ENCODE assay signal across 28 cellular contexts in genomic region chr15:42687740-42688139, GRCh38.
"Had no signal": no experiment of that assay in that cellular context is flagged by ENCODE, and none has a peak within 500 bp of the region (broad histone marks: within the 10 kb centered on the region; RNA-seq: fewer than 3 reads in every experiment).

No MANE protein-coding gene starts in this region.

- H3K4me1 ChIP-seq: adrenal gland, body of pancreas had no signal

- H3K36me3 ChIP-seq: adrenal gland had no signal

- H3K27me3 ChIP-seq: adrenal gland, body of pancreas, esophagus squamous epithelium had no signal

- H3K27ac ChIP-seq: adrenal gland, body of pancreas, coronary artery, esophagus squamous epithelium, WERI-Rb-1 had no signal

- H3K9me3 ChIP-seq: adrenal gland, body of pancreas, esophagus squamous epithelium had no signal

- ATAC-seq: activated CD4-positive, alpha-beta T cell treated with anti-CD3 and anti-CD28 coated beads for 36 hours; activated CD8-positive, alpha-beta memory T cell treated with anti-CD3 and anti-CD28 coated beads, Interleukin-2, amount 10 ng/mL, durations not matched to agents 7 days and 5 days; activated CD8-positive, alpha-beta T cell treated with anti-CD3 and anti-CD28 coated beads, Interleukin-2, amount 10 ng/mL, durations not matched to agents 7 days and 5 days; activated naive CD8-positive, alpha-beta T cell treated with anti-CD3 and anti-CD28 coated beads, Interleukin-2, amount 50 U/mL, for 24 hours; body of pancreas; effector memory CD8-positive, alpha-beta T cell; T-helper 17 cell had no signal

- H3K4me3 ChIP-seq: adrenal gland, body of pancreas, coronary artery, esophagus squamous epithelium had no signal

- DNase-seq: activated CD4-positive, alpha-beta memory T cell treated with anti-CD3 and anti-CD28 coated beads for 36 hours; activated CD4-positive, alpha-beta T cell treated with anti-CD3 and anti-CD28 coated beads for 36 hours; activated CD4-positive, alpha-beta T cell treated with anti-CD3 and anti-CD28 coated beads, Interleukin-2, amount 10 ng/mL, durations not matched to agents 24 days and 14 days; activated CD4-positive, CD25-positive, alpha-beta regulatory T cell; activated CD4-positive, CD25-positive, alpha-beta regulatory T cell treated with anti-CD3 and anti-CD28 coated beads, Interleukin-2, amount 50 U/mL, for 72 hours; activated CD8-positive, alpha-beta memory T cell treated with anti-CD3 and anti-CD28 coated beads, Interleukin-2, amount 10 ng/mL, durations not matched to agents 7 days and 5 days; activated CD8-positive, alpha-beta memory T cell treated with anti-CD3 and anti-CD28 coated beads, Interleukin-2, amount 50 U/mL, for 4 hours; activated CD8-positive, alpha-beta T cell treated with anti-CD3 and anti-CD28 coated beads, Interleukin-2, amount 10 ng/mL, durations not matched to agents 7 days and 5 days; activated effector memory CD4-positive, alpha-beta T cell treated with anti-CD3 and anti-CD28 coated beads, Interleukin-2, amount 50 U/mL, for 16 hours; activated naive CD4-positive, alpha-beta T cell treated with anti-CD3 and anti-CD28 coated beads for 36 hours; activated naive CD8-positive, alpha-beta T cell treated with anti-CD3 and anti-CD28 coated beads for 36 hours; activated naive CD8-positive, alpha-beta T cell treated with anti-CD3 and anti-CD28 coated beads, Interleukin-2, amount 50 U/mL, for 24 hours; activated T-cell treated with anti-CD3 and anti-CD28 coated beads, Interleukin-2, amount 50 U/mL, for 1 hour; activated T-cell treated with anti-CD3 and anti-CD28 coated beads, Interleukin-2, amount 50 U/mL, for 48 hours; adrenal gland; amygdala; aorta; body of pancreas; effector CD4-positive, alpha-beta T cell; effector memory CD8-positive, alpha-beta T cell; esophagus squamous epithelium; head of caudate nucleus; T-helper 1 cell; T-helper 17 cell; T1000; WERI-Rb-1 had no signal

- FAIRE-seq: frontal cortex had no signal
